Comparison of ENCODE assay signal across 7 cellular contexts in the genomic region with DNA sequence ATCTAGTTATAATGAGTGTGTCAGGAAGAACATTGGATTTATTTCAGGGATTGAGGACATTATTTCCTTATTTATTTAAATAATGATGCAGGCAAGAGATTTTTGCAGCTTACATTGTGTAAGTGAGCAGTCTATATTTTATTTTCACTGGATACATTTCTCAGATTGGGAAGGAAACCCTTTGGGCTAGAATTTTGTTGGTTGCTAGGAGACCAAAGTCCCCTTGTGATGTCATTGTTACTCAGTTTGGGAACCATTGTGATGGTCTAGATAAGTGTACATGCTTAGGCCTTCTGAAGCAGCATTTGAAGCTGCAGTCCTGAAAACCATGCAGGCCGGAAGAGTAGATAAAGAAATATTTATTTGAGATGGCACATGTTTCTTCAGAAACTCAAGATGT. TPM values are rescaled to one million over a fixed set of nuclear protein-coding genes. Genes with fewer than 3 reads are reported as not detected.
"Had no signal": no experiment of that assay in that cellular context is flagged by ENCODE, and none has a peak within 500 bp of the region (broad histone marks: within the 10 kb centered on the region; RNA-seq: fewer than 3 reads in every experiment).

A gene with protein sequence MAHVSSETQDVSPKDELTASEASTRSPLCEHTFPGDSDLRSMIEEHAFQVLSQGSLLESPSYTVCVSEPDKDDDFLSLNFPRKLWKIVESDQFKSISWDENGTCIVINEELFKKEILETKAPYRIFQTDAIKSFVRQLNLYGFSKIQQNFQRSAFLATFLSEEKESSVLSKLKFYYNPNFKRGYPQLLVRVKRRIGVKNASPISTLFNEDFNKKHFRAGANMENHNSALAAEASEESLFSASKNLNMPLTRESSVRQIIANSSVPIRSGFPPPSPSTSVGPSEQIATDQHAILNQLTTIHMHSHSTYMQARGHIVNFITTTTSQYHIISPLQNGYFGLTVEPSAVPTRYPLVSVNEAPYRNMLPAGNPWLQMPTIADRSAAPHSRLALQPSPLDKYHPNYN (plus strand): TSS at position 301 of the 400 bp plus-strand sequence. CDS start 68 bp downstream, at position 369.

RNA-seq across cellular contexts. Expression of the gene that starts here (rescaled TPM):
- total RNA-seq: GM23248, GM23338, H1, H4, H7, H9, HFFc6 had no signal
- polyA plus RNA-seq: GM23248, GM23338, H1 had no signal
